In the genomic region with DNA sequence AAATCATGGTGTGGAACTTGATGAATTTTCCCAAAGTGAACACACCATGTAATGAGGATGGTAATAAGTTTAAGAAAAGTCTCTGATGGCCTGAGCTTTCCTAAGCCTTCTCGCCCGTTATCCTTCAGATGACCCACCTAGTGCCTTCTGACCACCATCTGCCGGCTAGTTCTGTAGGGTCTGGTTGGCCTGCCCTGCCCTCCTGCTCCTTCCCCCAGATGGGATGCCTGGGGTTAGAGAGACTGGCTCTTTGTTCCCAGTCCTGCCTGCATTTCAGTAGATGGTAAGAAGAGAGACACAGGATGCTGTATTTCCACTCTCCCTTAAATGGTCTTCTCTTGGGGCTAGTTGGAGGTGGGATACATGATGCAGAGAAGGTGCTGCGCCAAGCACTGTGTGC, we compare ENCODE assay signal across 26 cellular contexts.
"Had no signal": no experiment of that assay in that cellular context is flagged by ENCODE, and none has a peak within 500 bp of the region (broad histone marks: within the 10 kb centered on the region; RNA-seq: fewer than 3 reads in every experiment).

No MANE protein-coding gene starts in this region.

- H3K4me3 ChIP-seq: esophagus muscularis mucosa, heart right ventricle, lower lobe of right lung, right lobe of liver, vagina had no signal

- DNase-seq: activated B cell treated with CpG ODN at 0.5 μM for 24 hours; activated CD4-positive, alpha-beta T cell treated with anti-CD3 and anti-CD28 coated beads, Interleukin-2, amount 50 U/mL, for 1 hour; activated CD8-positive, alpha-beta T cell treated with anti-CD3 and anti-CD28 coated beads for 36 hours; activated gamma-delta T cell treated with Interleukin-2 at 50 U/mL for 16 hours; activated naive CD4-positive, alpha-beta T cell treated with anti-CD3 and anti-CD28 coated beads, Interleukin-2, amount 50 U/mL, for 16 hours; activated T-cell treated with anti-CD3 and anti-CD28 coated beads, Interleukin-2, amount 50 U/mL, for 4 hours; amniotic stem cell; central memory CD4-positive, alpha-beta T cell; foreskin keratinocyte; heart right ventricle; kidney glomerular epithelial cell; lower lobe of right lung; mesenchymal stem cell; right lobe of liver; stimulated activated CD4-positive, alpha-beta T cell treated with anti-CD3 and anti-CD28 coated beads, Interleukin-4, amount 100 ng/mL, for 1 hour; stimulated activated naive CD8-positive, alpha-beta T cell treated with anti-CD3 and anti-CD28 coated beads, Interleukin-15, amount 100 ng/mL, for 72 hours; substantia nigra; T-helper 17 cell; T1000 had no signal

- H3K36me3 ChIP-seq: esophagus muscularis mucosa, heart right ventricle, lower lobe of right lung, neutrophil, right lobe of liver, vagina had no signal

- H3K4me3 Mint-ChIP-seq: activated B cell treated with CpG ODN at 0.5 μM for 24 hours; activated CD8-positive, alpha-beta T cell treated with anti-CD3 and anti-CD28 coated beads for 36 hours; activated T-cell treated with anti-CD3 and anti-CD28 coated beads, Interleukin-2, amount 50 U/mL, for 4 hours; activated T-helper 17 cell treated with anti-CD3 and anti-CD28 coated beads, Interleukin-2, amount 50 U/mL, for 72 hours; natural killer cell treated with Interleukin-12 subunit alpha and Interleukin-12 subunit beta and Interleukin-15 and Interleukin-18, amount 100 ng/mL, for 72 hours; stimulated activated naive CD8-positive, alpha-beta T cell treated with anti-CD3 and anti-CD28 coated beads, Interleukin-15, amount 100 ng/mL, for 72 hours; T-helper 17 cell; type B pancreatic cell had no signal

- H3K27ac Mint-ChIP-seq: activated B cell treated with CpG ODN at 0.5 μM for 24 hours; activated CD8-positive, alpha-beta T cell treated with anti-CD3 and anti-CD28 coated beads for 36 hours; activated T-helper 17 cell treated with anti-CD3 and anti-CD28 coated beads, Interleukin-2, amount 50 U/mL, for 72 hours; natural killer cell treated with Interleukin-12 subunit alpha and Interleukin-12 subunit beta and Interleukin-15 and Interleukin-18, amount 100 ng/mL, for 72 hours; T-helper 17 cell; type B pancreatic cell had no signal

- H3K4me1 Mint-ChIP-seq: activated B cell treated with CpG ODN at 0.5 μM for 24 hours; activated T-helper 17 cell treated with anti-CD3 and anti-CD28 coated beads, Interleukin-2, amount 50 U/mL, for 72 hours; stimulated activated naive CD8-positive, alpha-beta T cell treated with anti-CD3 and anti-CD28 coated beads, Interleukin-15, amount 100 ng/mL, for 72 hours had no signal

- H3K9me3 ChIP-seq: esophagus muscularis mucosa, heart right ventricle, lower lobe of right lung, neutrophil, right lobe of liver, vagina had no signal

- H3K4me1 ChIP-seq: lower lobe of right lung, right lobe of liver had no signal

- H3K27me3 Mint-ChIP-seq: activated B cell treated with CpG ODN at 0.5 μM for 24 hours; activated T-helper 17 cell treated with anti-CD3 and anti-CD28 coated beads, Interleukin-2, amount 50 U/mL, for 72 hours; type B pancreatic cell had no signal

- ATAC-seq: activated CD8-positive, alpha-beta T cell treated with anti-CD3 and anti-CD28 coated beads for 36 hours; activated T-cell treated with anti-CD3 and anti-CD28 coated beads, Interleukin-2, amount 50 U/mL, for 4 hours; activated T-helper 17 cell treated with anti-CD3 and anti-CD28 coated beads, Interleukin-2, amount 50 U/mL, for 72 hours; foreskin keratinocyte; heart right ventricle; left lobe of liver; lower lobe of right lung; natural killer cell treated with Interleukin-12 subunit alpha and Interleukin-12 subunit beta and Interleukin-15 and Interleukin-18, amount 100 ng/mL, for 72 hours; right lobe of liver; stimulated activated naive CD8-positive, alpha-beta T cell treated with anti-CD3 and anti-CD28 coated beads, Interleukin-15, amount 100 ng/mL, for 72 hours; T-helper 17 cell had no signal

- H3K27me3 ChIP-seq: esophagus muscularis mucosa, heart right ventricle, neutrophil, right lobe of liver, vagina had no signal

- H3K27ac ChIP-seq: esophagus muscularis mucosa, foreskin keratinocyte, heart right ventricle, lower lobe of right lung, neutrophil, right lobe of liver, vagina had no signal

- H3K9me3 Mint-ChIP-seq: activated B cell treated with CpG ODN at 0.5 μM for 24 hours; activated CD8-positive, alpha-beta T cell treated with anti-CD3 and anti-CD28 coated beads for 36 hours; activated T-cell treated with anti-CD3 and anti-CD28 coated beads, Interleukin-2, amount 50 U/mL, for 4 hours; activated T-helper 17 cell treated with anti-CD3 and anti-CD28 coated beads, Interleukin-2, amount 50 U/mL, for 72 hours; natural killer cell treated with Interleukin-12 subunit alpha and Interleukin-12 subunit beta and Interleukin-15 and Interleukin-18, amount 100 ng/mL, for 72 hours; stimulated activated naive CD8-positive, alpha-beta T cell treated with anti-CD3 and anti-CD28 coated beads, Interleukin-15, amount 100 ng/mL, for 72 hours; type B pancreatic cell had no signal

- H3K36me3 Mint-ChIP-seq: natural killer cell treated with Interleukin-12 subunit alpha and Interleukin-12 subunit beta and Interleukin-15 and Interleukin-18, amount 100 ng/mL, for 72 hours; type B pancreatic cell had no signal
